4 cellular contexts compared by ENCODE assay signal in the genomic region with DNA sequence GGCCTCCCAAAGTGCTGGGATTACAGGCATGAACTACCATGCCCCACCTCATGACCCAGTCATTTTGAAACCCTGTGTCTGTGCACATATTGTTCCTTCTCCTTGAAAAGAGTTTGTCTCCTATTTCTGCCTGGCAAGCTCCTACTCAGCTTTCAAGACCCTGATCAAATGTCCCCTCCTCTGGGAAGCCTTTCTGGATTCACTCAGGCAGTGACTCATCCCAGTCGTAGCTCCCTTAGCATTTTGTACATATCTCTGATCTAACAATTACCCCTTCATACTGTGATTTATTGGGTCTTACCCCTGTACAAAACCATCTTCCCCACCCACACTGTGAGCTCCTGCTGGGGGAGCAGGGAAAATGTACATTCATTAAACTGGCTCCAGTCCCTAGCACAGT.
A peak's percentile ranks its signal among the peaks of the same experiment; 100 is the strongest.
TF ChIP-seq lines count a peak whose summit lies in the region.

No MANE protein-coding gene starts in this region.

TF ChIP-seq in SK-N-SH treated with all-trans-retinoic acid at 6 μM for 48 hours, 23 proteins besides CTCF, POLR2A, EP300 and RAD21:
- TF ChIP-seq, protein P1, sequence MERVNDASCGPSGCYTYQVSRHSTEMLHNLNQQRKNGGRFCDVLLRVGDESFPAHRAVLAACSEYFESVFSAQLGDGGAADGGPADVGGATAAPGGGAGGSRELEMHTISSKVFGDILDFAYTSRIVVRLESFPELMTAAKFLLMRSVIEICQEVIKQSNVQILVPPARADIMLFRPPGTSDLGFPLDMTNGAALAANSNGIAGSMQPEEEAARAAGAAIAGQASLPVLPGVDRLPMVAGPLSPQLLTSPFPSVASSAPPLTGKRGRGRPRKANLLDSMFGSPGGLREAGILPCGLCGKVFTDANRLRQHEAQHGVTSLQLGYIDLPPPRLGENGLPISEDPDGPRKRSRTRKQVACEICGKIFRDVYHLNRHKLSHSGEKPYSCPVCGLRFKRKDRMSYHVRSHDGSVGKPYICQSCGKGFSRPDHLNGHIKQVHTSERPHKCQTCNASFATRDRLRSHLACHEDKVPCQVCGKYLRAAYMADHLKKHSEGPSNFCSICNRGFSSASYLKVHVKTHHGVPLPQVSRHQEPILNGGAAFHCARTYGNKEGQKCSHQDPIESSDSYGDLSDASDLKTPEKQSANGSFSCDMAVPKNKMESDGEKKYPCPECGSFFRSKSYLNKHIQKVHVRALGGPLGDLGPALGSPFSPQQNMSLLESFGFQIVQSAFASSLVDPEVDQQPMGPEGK (CRISPR knock-in tag; IDR thresholded peaks at IDR 0.05; ENCODE audit: borderline replicate concordance): no peak
- TF ChIP-seq ZFP3 (CRISPR knock-in tag; IDR thresholded peaks at IDR 0.05): peak; percentile 98

TF ChIP-seq in SK-N-SH, 30 proteins besides CTCF, POLR2A, EP300 and RAD21 (continued from another document):
- TF ChIP-seq RXRA (IDR thresholded peaks at IDR 0.05; ENCODE audit: borderline replicate concordance, low read depth) (no peak), RCOR1 (IDR thresholded peaks at IDR 0.05; ENCODE audit: low read length) (no peak)

TF ChIP-seq in HCT116, 20 proteins besides CTCF, POLR2A, EP300 and RAD21:
- TF ChIP-seq POLR2AphosphoS5 (IDR thresholded peaks at IDR 0.05; ENCODE audit: low read depth, low read length): no peak
- no peak for TF ChIP-seq EZH2phosphoT487 (IDR thresholded peaks at IDR 0.05; ENCODE audit: borderline replicate concordance)
- TF ChIP-seq SP1 (IDR thresholded peaks at IDR 0.05; ENCODE audit: low read depth): no peak
- TF ChIP-seq EGR1 (IDR thresholded peaks at IDR 0.05; ENCODE audit: low read depth): no peak
- TF ChIP-seq CBX3 (IDR thresholded peaks at IDR 0.05; ENCODE audit: low read depth): no peak
- TF ChIP-seq, protein P2, sequence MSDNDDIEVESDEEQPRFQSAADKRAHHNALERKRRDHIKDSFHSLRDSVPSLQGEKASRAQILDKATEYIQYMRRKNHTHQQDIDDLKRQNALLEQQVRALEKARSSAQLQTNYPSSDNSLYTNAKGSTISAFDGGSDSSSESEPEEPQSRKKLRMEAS (IDR thresholded peaks at IDR 0.05): no peak
- no peak for TF ChIP-seq FOSL1 (IDR thresholded peaks at IDR 0.05; ENCODE audit: low read depth)
- TF ChIP-seq, protein P3, sequence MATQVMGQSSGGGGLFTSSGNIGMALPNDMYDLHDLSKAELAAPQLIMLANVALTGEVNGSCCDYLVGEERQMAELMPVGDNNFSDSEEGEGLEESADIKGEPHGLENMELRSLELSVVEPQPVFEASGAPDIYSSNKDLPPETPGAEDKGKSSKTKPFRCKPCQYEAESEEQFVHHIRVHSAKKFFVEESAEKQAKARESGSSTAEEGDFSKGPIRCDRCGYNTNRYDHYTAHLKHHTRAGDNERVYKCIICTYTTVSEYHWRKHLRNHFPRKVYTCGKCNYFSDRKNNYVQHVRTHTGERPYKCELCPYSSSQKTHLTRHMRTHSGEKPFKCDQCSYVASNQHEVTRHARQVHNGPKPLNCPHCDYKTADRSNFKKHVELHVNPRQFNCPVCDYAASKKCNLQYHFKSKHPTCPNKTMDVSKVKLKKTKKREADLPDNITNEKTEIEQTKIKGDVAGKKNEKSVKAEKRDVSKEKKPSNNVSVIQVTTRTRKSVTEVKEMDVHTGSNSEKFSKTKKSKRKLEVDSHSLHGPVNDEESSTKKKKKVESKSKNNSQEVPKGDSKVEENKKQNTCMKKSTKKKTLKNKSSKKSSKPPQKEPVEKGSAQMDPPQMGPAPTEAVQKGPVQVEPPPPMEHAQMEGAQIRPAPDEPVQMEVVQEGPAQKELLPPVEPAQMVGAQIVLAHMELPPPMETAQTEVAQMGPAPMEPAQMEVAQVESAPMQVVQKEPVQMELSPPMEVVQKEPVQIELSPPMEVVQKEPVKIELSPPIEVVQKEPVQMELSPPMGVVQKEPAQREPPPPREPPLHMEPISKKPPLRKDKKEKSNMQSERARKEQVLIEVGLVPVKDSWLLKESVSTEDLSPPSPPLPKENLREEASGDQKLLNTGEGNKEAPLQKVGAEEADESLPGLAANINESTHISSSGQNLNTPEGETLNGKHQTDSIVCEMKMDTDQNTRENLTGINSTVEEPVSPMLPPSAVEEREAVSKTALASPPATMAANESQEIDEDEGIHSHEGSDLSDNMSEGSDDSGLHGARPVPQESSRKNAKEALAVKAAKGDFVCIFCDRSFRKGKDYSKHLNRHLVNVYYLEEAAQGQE (IDR thresholded peaks at IDR 0.05; ENCODE audit: low read depth): no peak
- TF ChIP-seq, protein P4, sequence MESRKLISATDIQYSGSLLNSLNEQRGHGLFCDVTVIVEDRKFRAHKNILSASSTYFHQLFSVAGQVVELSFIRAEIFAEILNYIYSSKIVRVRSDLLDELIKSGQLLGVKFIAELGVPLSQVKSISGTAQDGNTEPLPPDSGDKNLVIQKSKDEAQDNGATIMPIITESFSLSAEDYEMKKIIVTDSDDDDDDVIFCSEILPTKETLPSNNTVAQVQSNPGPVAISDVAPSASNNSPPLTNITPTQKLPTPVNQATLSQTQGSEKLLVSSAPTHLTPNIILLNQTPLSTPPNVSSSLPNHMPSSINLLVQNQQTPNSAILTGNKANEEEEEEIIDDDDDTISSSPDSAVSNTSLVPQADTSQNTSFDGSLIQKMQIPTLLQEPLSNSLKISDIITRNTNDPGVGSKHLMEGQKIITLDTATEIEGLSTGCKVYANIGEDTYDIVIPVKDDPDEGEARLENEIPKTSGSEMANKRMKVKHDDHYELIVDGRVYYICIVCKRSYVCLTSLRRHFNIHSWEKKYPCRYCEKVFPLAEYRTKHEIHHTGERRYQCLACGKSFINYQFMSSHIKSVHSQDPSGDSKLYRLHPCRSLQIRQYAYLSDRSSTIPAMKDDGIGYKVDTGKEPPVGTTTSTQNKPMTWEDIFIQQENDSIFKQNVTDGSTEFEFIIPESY (IDR thresholded peaks at IDR 0.05; ENCODE audit: extremely low read depth, insufficient replicate concordance, low read length): no peak
- no peak for TF ChIP-seq TCF7L2 (IDR thresholded peaks at IDR 0.05; ENCODE audit: borderline replicate concordance, extremely low read depth, insufficient read depth, insufficient read length)

TF ChIP-seq in GM23338, 12 proteins besides CTCF, POLR2A, EP300 and RAD21:
- TF ChIP-seq NANOG (IDR thresholded peaks at IDR 0.05; ENCODE audit: borderline replicate concordance) (no peak), JUNB (IDR thresholded peaks at IDR 0.05; ENCODE audit: unreplicated experiment) (no peak)
- TF ChIP-seq, protein P3 (IDR thresholded peaks at IDR 0.05; ENCODE audit: unreplicated experiment): no peak
